8 cellular contexts compared by ENCODE assay signal in genomic region chrX:13750204-13750603, GRCh38. TPM values are rescaled to one million over a fixed set of nuclear protein-coding genes. Genes with fewer than 3 reads are reported as not detected.
A peak's percentile ranks its signal among the peaks of the same experiment; 100 is the strongest.
DNase-seq lines count a peak whose midpoint lies in the region; ATAC-seq, FAIRE-seq and TF ChIP-seq lines count a peak whose summit lies in the region.

No MANE protein-coding gene starts in this region.

- no peak for ATAC-seq in activated CD8-positive, alpha-beta T cell treated with anti-CD3 and anti-CD28 coated beads for 36 hours
- no peak for ATAC-seq in HG03378 (IDR thresholded peaks at IDR 0.05; ENCODE audit: unreplicated experiment)

- H3K9me3 ChIP-seq in keratinocyte (ENCODE audit: control insufficient read depth, low read depth, low read length): no peaks in the 10 kb centered on the region

- no peak overlapping the region for H3K27ac Mint-ChIP-seq in activated CD8-positive, alpha-beta T cell treated with anti-CD3 and anti-CD28 coated beads for 36 hours
- H3K27ac Mint-ChIP-seq in activated naive CD4-positive, alpha-beta T cell treated with anti-CD3 and anti-CD28 coated beads for 36 hours: no peak overlapping the region

- H3K27me3 Mint-ChIP-seq in activated CD8-positive, alpha-beta T cell treated with anti-CD3 and anti-CD28 coated beads for 36 hours: no peaks in the 10 kb centered on the region
- H3K27me3 Mint-ChIP-seq in activated naive CD4-positive, alpha-beta T cell treated with anti-CD3 and anti-CD28 coated beads for 36 hours (ENCODE audit: low read depth): no peaks in the 10 kb centered on the region

- peaks cover 40% of the 10 kb centered on the region for H3K4me1 Mint-ChIP-seq in activated CD8-positive, alpha-beta T cell treated with anti-CD3 and anti-CD28 coated beads for 36 hours (ENCODE audit: low read depth)
- peaks cover 28% of the 10 kb centered on the region for H3K4me1 Mint-ChIP-seq in activated naive CD4-positive, alpha-beta T cell treated with anti-CD3 and anti-CD28 coated beads for 36 hours (ENCODE audit: low read depth)

- no peaks in the 10 kb centered on the region for H3K9me1 ChIP-seq in keratinocyte (ENCODE audit: control insufficient read depth, extremely low read depth, insufficient read depth, low read length)

- H3K36me3 ChIP-seq in keratinocyte (ENCODE audit: control insufficient read depth in 2 of 2, extremely low read depth in 1 of 2, insufficient read depth in 2 of 2, low read length in 2 of 2): peaks cover 4 to 10% of the 10 kb centered on the region in 2 experiments

- POLR2A ChIA-PET in activated CD8-positive, alpha-beta T cell treated with anti-CD3 and anti-CD28 coated beads for 36 hours (lab: Charles Lee): no interaction called here

- no peak overlapping the region for H3K4me2 ChIP-seq in keratinocyte (ENCODE audit: control insufficient read depth, extremely low read depth, insufficient read depth, low read depth, low read length)

- H3K79me2 ChIP-seq in keratinocyte (ENCODE audit: control insufficient read depth, insufficient read depth, low read length): no peaks in the 10 kb centered on the region

- no peak overlapping the region for H3K9ac ChIP-seq in keratinocyte (ENCODE audit: control insufficient read depth, extremely low read depth, insufficient read depth, low read length)

- DNase-seq in AG10803 (ENCODE audit: low read depth) (peak; percentile 20), NCI-H1105 (lab: John Stamatoyannopoulos, UW) (peak; percentile 25), keratinocyte (ENCODE audit: low read depth, low spot score) (no peak)
- no peak for DNase-seq in activated CD8-positive, alpha-beta T cell treated with anti-CD3 and anti-CD28 coated beads for 36 hours
- DNase-seq in activated naive CD4-positive, alpha-beta T cell treated with anti-CD3 and anti-CD28 coated beads for 36 hours: no peak
- DNase-seq in stimulated activated CD4-positive, alpha-beta T cell treated with anti-CD3 and anti-CD28 coated beads, Interleukin-12 subunit alpha, Interleukin-12 subunit beta, amount 100 ng/mL, for 4 hours: no peak

- no peaks in the 10 kb centered on the region for H3K9me3 Mint-ChIP-seq in activated CD8-positive, alpha-beta T cell treated with anti-CD3 and anti-CD28 coated beads for 36 hours
- H3K9me3 Mint-ChIP-seq in activated naive CD4-positive, alpha-beta T cell treated with anti-CD3 and anti-CD28 coated beads for 36 hours: no peaks in the 10 kb centered on the region

- CTCF ChIA-PET in activated CD8-positive, alpha-beta T cell treated with anti-CD3 and anti-CD28 coated beads for 36 hours (lab: Charles Lee): interaction anchor here (0.7 to 1.8 kb wide), 3 partner anchors 12 to 61 kb away, joined by 3 to 9 read pairs (median 4); partner anchors contain the start of genes OFD1, RAB9A and TRAPPC2
- CTCF ChIA-PET in activated naive CD4-positive, alpha-beta T cell treated with anti-CD3 and anti-CD28 coated beads for 36 hours (lab: Charles Lee): interaction anchor here (0.7 to 2.1 kb wide), 3 partner anchors 13 to 282 kb away, joined by 3 to 10 read pairs (median 7); no protein-coding TSS in a partner anchor

- H2AFZ ChIP-seq in keratinocyte (ENCODE audit: control insufficient read depth, low read length): no peak overlapping the region

- no peaks in the 10 kb centered on the region for H3K27me3 ChIP-seq in keratinocyte (ENCODE audit: control insufficient read depth, extremely low read depth, insufficient read depth, low read length)

- no peak overlapping the region for H3K27ac ChIP-seq in keratinocyte (ENCODE audit: control insufficient read depth, insufficient read depth, low read length)

- H3K4me3 ChIP-seq in AG10803 (ENCODE audit: low read length): no peak overlapping the region
- no peak overlapping the region for H3K4me3 ChIP-seq in keratinocyte (ENCODE audit: control insufficient read depth in 2 of 3, extremely low read depth in 1 of 3, insufficient read depth in 2 of 3, low read depth in 1 of 3, low read length in 3 of 3)

- intact Hi-C loops in activated CD8-positive, alpha-beta T cell treated with anti-CD3 and anti-CD28 coated beads for 36 hours (cut with micrococcal nuclease): loop anchor here (5.0 to 10.0 kb wide), 2 partner anchors 245 to 282 kb away; no protein-coding TSS in a partner anchor
- intact Hi-C loops in activated naive CD4-positive, alpha-beta T cell treated with anti-CD3 and anti-CD28 coated beads for 36 hours (cut with micrococcal nuclease): loop anchor here (1.0 to 5.0 kb wide), 3 partner anchors 147 to 282 kb away; no protein-coding TSS in a partner anchor

- TF ChIP-seq CTCF in AG10803 (conservative IDR thresholded peaks at IDR 0.05; ENCODE audit: low read length) (peak; percentile 48), GM12873 (IDR thresholded peaks at IDR 0.05; ENCODE audit: insufficient read depth, low read depth, low read length, missing control alignments) (peak; percentile 68), keratinocyte (optimal IDR thresholded peaks at IDR 0.05 in 1 of 3, IDR thresholded peaks at IDR 0.05 in 1 of 3, conservative IDR thresholded peaks at IDR 0.05 in 1 of 3; ENCODE audit: extremely low read depth in 1 of 3, insufficient read depth in 2 of 3, low read length in 3 of 3) (peak; percentile 29 to 76 (median 71))
- TF ChIP-seq CTCF in activated CD8-positive, alpha-beta T cell treated with anti-CD3 and anti-CD28 coated beads for 36 hours (IDR thresholded peaks at IDR 0.05): peak; percentile 46

- peaks cover 25% of the 10 kb centered on the region for H3K36me3 Mint-ChIP-seq in activated CD8-positive, alpha-beta T cell treated with anti-CD3 and anti-CD28 coated beads for 36 hours (ENCODE audit: low read depth)
- peaks cover 23% of the 10 kb centered on the region for H3K36me3 Mint-ChIP-seq in activated naive CD4-positive, alpha-beta T cell treated with anti-CD3 and anti-CD28 coated beads for 36 hours (ENCODE audit: low read depth)

- no peak overlapping the region for H3K4me3 Mint-ChIP-seq in activated CD8-positive, alpha-beta T cell treated with anti-CD3 and anti-CD28 coated beads for 36 hours
- H3K4me3 Mint-ChIP-seq in activated naive CD4-positive, alpha-beta T cell treated with anti-CD3 and anti-CD28 coated beads for 36 hours: no peak overlapping the region

- H3K4me1 ChIP-seq in keratinocyte (ENCODE audit: control insufficient read depth, extremely low read depth, insufficient read depth, low read length): peaks cover 12% of the 10 kb centered on the region

- FAIRE-seq in keratinocyte (lab: Jason Lieb, UNC): peak; percentile 86

- dilution Hi-C loops in keratinocyte (cut with MboI; ENCODE audit: extremely low pct_ligation_motif_present, low sequenced_read_pairs): no loop called here

- H4K20me1 ChIP-seq in keratinocyte (ENCODE audit: control insufficient read depth, extremely low read depth, insufficient read depth, low read length): no peaks in the 10 kb centered on the region

RNA-seq across cellular contexts. Expression of gene OFD1, which starts 15.7 kb away (rescaled TPM):
- 10 to 100 TPM; 32.4 to 34.5 TPM for total RNA-seq in activated CD8-positive, alpha-beta T cell treated with anti-CD3 and anti-CD28 coated beads for 36 hours
- polyA plus RNA-seq in keratinocyte: 10.6 to 18.3 TPM (median 17.0 TPM) in 3 replicates
- 119 TPM for polyA plus RNA-seq in keratinocyte (2011; ENCODE audit: low read depth)
- 6.4 and 8.5 TPM in 2 replicates for polyA plus RNA-seq in keratinocyte (2011; cell fraction: cytosol; rRNA removed)
- 40.9 and 52.9 TPM in 2 replicates for polyA plus RNA-seq in keratinocyte (2011; cell fraction: nucleus; rRNA removed)
- polyA plus RNA-seq in keratinocyte (2012; ENCODE audit: low replicate concordance): 10.6 and 27.9 TPM in 2 replicates
- 3.0 to 11.9 TPM (median 10.8 TPM) in 3 replicates for polyA minus RNA-seq in keratinocyte
- 6.3 TPM for polyA minus RNA-seq in keratinocyte (2011; cell fraction: cytosol; rRNA and poly(A)+ RNA removed)
- polyA minus RNA-seq in keratinocyte (2011; cell fraction: nucleus; rRNA and poly(A)+ RNA removed): 17.2 and 27.0 TPM in 2 replicates
- 10 to 100 TPM; 25.3 to 26.2 TPM for total RNA-seq in activated naive CD4-positive, alpha-beta T cell treated with anti-CD3 and anti-CD28 coated beads for 36 hours

RNA-seq across cellular contexts. Expression of gene TRAPPC2, which starts 15.8 kb away (rescaled TPM):
- total RNA-seq in activated CD8-positive, alpha-beta T cell treated with anti-CD3 and anti-CD28 coated beads for 36 hours: 10 to 100 TPM; 16.0 to 19.2 TPM
- 11.9 to 20.8 TPM (median 19.0 TPM) in 3 replicates for polyA plus RNA-seq in keratinocyte
- polyA plus RNA-seq in keratinocyte (2011; ENCODE audit: low read depth): 33.4 TPM
- polyA plus RNA-seq in keratinocyte (2011; cell fraction: cytosol; rRNA removed): 8.7 and 15.4 TPM in 2 replicates
- polyA plus RNA-seq in keratinocyte (2011; cell fraction: nucleus; rRNA removed): 24.0 and 25.2 TPM in 2 replicates
- 13.4 and 14.5 TPM in 2 replicates for polyA plus RNA-seq in keratinocyte (2012; ENCODE audit: low replicate concordance)
- polyA minus RNA-seq in keratinocyte: 9.7 to 20.4 TPM (median 13.1 TPM) in 3 replicates
- polyA minus RNA-seq in keratinocyte (2011; cell fraction: cytosol; rRNA and poly(A)+ RNA removed): 5.8 TPM
- 12.9 and 18.8 TPM in 2 replicates for polyA minus RNA-seq in keratinocyte (2011; cell fraction: nucleus; rRNA and poly(A)+ RNA removed)
- total RNA-seq in activated naive CD4-positive, alpha-beta T cell treated with anti-CD3 and anti-CD28 coated beads for 36 hours: 10 to 100 TPM in 1 of 2 experiments, 1 to 10 TPM in 1; 9.6 to 10.7 TPM

Comparison
In these comparisons a context has a peak if more than half of its experiments do, and no peak if none do; other contexts are left out.
1. DNase-seq: peak in AG10803 (single experiment) and NCI-H1105 (single experiment); none in activated CD8-positive, alpha-beta T cell treated with anti-CD3 and anti-CD28 coated beads for 36 hours (single experiment), keratinocyte (single experiment), activated naive CD4-positive, alpha-beta T cell treated with anti-CD3 and anti-CD28 coated beads for 36 hours (single experiment) and stimulated activated CD4-positive, alpha-beta T cell treated with anti-CD3 and anti-CD28 coated beads, Interleukin-12 subunit alpha, Interleukin-12 subunit beta, amount 100 ng/mL, for 4 hours (single experiment).
2. Peak in every context shown above with its lines, with median percentiles within 50 percentile points of each other: CTCF ChIP-seq.